26 cellular contexts compared by ENCODE assay signal in genomic region chr11:72003776-72004171, GRCh38. TPM values are rescaled to one million over a fixed set of nuclear protein-coding genes. Genes with fewer than 3 reads are reported as not detected.
DNase-seq lines count a peak whose midpoint lies in the region; ATAC-seq and TF ChIP-seq lines count a peak whose summit lies in the region.
"Had no signal": no experiment of that assay in that cellular context is flagged by ENCODE, and none has a peak within 500 bp of the region (broad histone marks: within the 10 kb centered on the region; RNA-seq: fewer than 3 reads in every experiment).

No MANE protein-coding gene starts in this region.

- DNase-seq in SK-N-SH, result no peak
- peak; percentile 43 for DNase-seq in CD14-positive monocyte (ENCODE audit: low spot score)
- DNase-seq in activated naive CD8-positive, alpha-beta T cell treated with anti-CD3 and anti-CD28 coated beads for 36 hours, result no peak
- no peak for DNase-seq in mesothelial cell of epicardium (ENCODE audit: low spot score in 2 of 2, unreplicated experiment in 2 of 2)
- DNase-seq in effector CD8-positive, alpha-beta T cell (lab: John Stamatoyannopoulos, UW), result no peak
- DNase-seq in NCI-H524 treated with DMSO at 0.1 percent for 48 hours (lab: John Stamatoyannopoulos, UW), result no peak
- no peak for DNase-seq in SKM-1 treated with dmso at 0.1 percent for 144 hours (lab: John Stamatoyannopoulos, UW; ENCODE audit: unreplicated experiment)
- DNase-seq: 8988T; activated CD4-positive, alpha-beta T cell treated with anti-CD3 and anti-CD28 coated beads, Interleukin-2, amount 50 U/mL, for 1 hour; activated naive CD4-positive, alpha-beta T cell treated with Interleukin-2 at 50 U/mL for 16 hours; amniotic stem cell; GOT3; kidney glomerular epithelial cell; midbrain; naive B cell; NCI-H1105; NCI-H1930; NCI-H2171 treated with DMSO at 0.1 percent for 48 hours; occipital lobe; stimulated activated naive CD8-positive, alpha-beta T cell treated with anti-CD3 and anti-CD28 coated beads, Interleukin-15, Interleukin-2, amounts not matched to agents 100 U/mL and 50 U/mL, for 24 hours had no signal

- TF ChIP-seq EP300 in SK-N-SH (IDR thresholded peaks at IDR 0.05; ENCODE audit: borderline replicate concordance in 1 of 2, low read depth in 1 of 2, low read length in 1 of 2), result no peak

- H3K27ac ChIP-seq in SK-N-SH (ENCODE audit: low read depth in 2 of 2, low read length in 1 of 2), result peak overlapping the region in 1 of 2 experiments; percentile 34; a peak in 1 of 4 replicates
- H3K27ac ChIP-seq: C4-2B, SK-N-MC, thoracic aorta had no signal

- TF ChIP-seq RAD21 in SK-N-SH (IDR thresholded peaks at IDR 0.05; ENCODE audit: low read length), result no peak

- no peak overlapping the region for H3K4me3 ChIP-seq in SK-N-SH (ENCODE audit: low read depth in 2 of 2, low read length in 1 of 2)
- H3K4me3 ChIP-seq: gastroesophageal sphincter, SK-N-MC, thoracic aorta had no signal

- no peaks in the 10 kb centered on the region for H3K27me3 ChIP-seq in SK-N-SH (ENCODE audit: insufficient read depth)
- H3K27me3 ChIP-seq: gastroesophageal sphincter had no signal

- H3K4me2 ChIP-seq in SK-N-SH, result no peak overlapping the region

- CTCF ChIA-PET in SK-N-SH (lab: Yijun Ruan, JAX), result interaction anchor here (0.8 to 3.5 kb wide), 4 partner anchors 13 to 140 kb away, joined by 3 to 19 read pairs (median 8); no protein-coding TSS in a partner anchor

- H3K79me2 ChIP-seq in SK-N-SH (ENCODE audit: insufficient read depth), result no peaks in the 10 kb centered on the region

- no peak overlapping the region for H2AFZ ChIP-seq in SK-N-SH (ENCODE audit: low read depth)

- H3F3A ChIP-seq in SK-N-SH (replicated peaks; ENCODE audit: insufficient read depth), result peaks cover 46% of the 10 kb centered on the region

- POLR2A ChIA-PET in SK-N-SH (lab: Yijun Ruan, JAX), result interaction anchor here (0.8 kb wide), 2 partner anchors 10 to 15 kb away, joined by 3 read pairs; no protein-coding TSS in a partner anchor

- peaks cover 89 to 95% of the 10 kb centered on the region in 2 donors for H3K36me3 Mint-ChIP-seq in CD14-positive monocyte
- H3K36me3 Mint-ChIP-seq in activated naive CD8-positive, alpha-beta T cell treated with anti-CD3 and anti-CD28 coated beads for 36 hours, result peaks cover 23% of the 10 kb centered on the region
- peaks cover 17% of the 10 kb centered on the region for H3K36me3 Mint-ChIP-seq in mesothelial cell of epicardium

- peaks cover 34% of the 10 kb centered on the region for H4K20me1 ChIP-seq in SK-N-SH (ENCODE audit: insufficient read depth)

- no peak for TF ChIP-seq CTCF in SK-N-SH (IDR thresholded peaks at IDR 0.05)
- no peak for TF ChIP-seq CTCF in CD14-positive monocyte (IDR thresholded peaks at IDR 0.05)
- TF ChIP-seq CTCF in mesothelial cell of epicardium (IDR thresholded peaks at IDR 0.05; ENCODE audit: unreplicated experiment), result no peak

- H3K9me3 ChIP-seq in SK-N-SH, result no peaks in the 10 kb centered on the region
- H3K9me3 ChIP-seq: gastroesophageal sphincter, thoracic aorta had no signal

- H3K4me1 ChIP-seq in SK-N-SH (ENCODE audit: control insufficient read depth in 1 of 2, insufficient read depth in 2 of 2, low read depth in 1 of 2, low read length in 1 of 2), result peaks cover 0 to 10% of the 10 kb centered on the region in 2 experiments; a peak in 1 of 4 replicates

- no peak for ATAC-seq in SK-N-SH treated with all-trans-retinoic acid at 6 μM for 48 hours
- ATAC-seq: gastroesophageal sphincter; stimulated activated naive CD8-positive, alpha-beta T cell treated with anti-CD3 and anti-CD28 coated beads, Interleukin-15, Interleukin-2, amounts not matched to agents 100 U/mL and 50 U/mL, for 24 hours had no signal

- H3K9me3 Mint-ChIP-seq in CD14-positive monocyte (peaks cover 0 to 4% (median 0%) of the 10 kb centered on the region in 7 donors), mesothelial cell of epicardium (no peaks in the 10 kb centered on the region)
- H3K9me3 Mint-ChIP-seq in activated naive CD8-positive, alpha-beta T cell treated with anti-CD3 and anti-CD28 coated beads for 36 hours, result no peaks in the 10 kb centered on the region
- H3K9me3 Mint-ChIP-seq: brain, naive B cell had no signal

- intact Hi-C loops in CD14-positive monocyte (cut with micrococcal nuclease), result no loop called here

- no peak overlapping the region for H3K4me3 Mint-ChIP-seq in CD14-positive monocyte
- H3K4me3 Mint-ChIP-seq in activated naive CD8-positive, alpha-beta T cell treated with anti-CD3 and anti-CD28 coated beads for 36 hours, result no peak overlapping the region
- H3K4me3 Mint-ChIP-seq in mesothelial cell of epicardium, result no peak overlapping the region
- H3K4me3 Mint-ChIP-seq: brain, naive B cell had no signal

- H3K27me3 Mint-ChIP-seq in CD14-positive monocyte (ENCODE audit: low read depth in 3 of 3), result peaks cover 0 to 2% (median 0%) of the 10 kb centered on the region in 3 donors
- H3K27me3 Mint-ChIP-seq in activated naive CD8-positive, alpha-beta T cell treated with anti-CD3 and anti-CD28 coated beads for 36 hours, result no peaks in the 10 kb centered on the region
- H3K27me3 Mint-ChIP-seq in mesothelial cell of epicardium (ENCODE audit: low read depth), result no peaks in the 10 kb centered on the region
- H3K27me3 Mint-ChIP-seq: brain, naive B cell had no signal

- H3K27ac Mint-ChIP-seq in CD14-positive monocyte (peak overlapping the region in 5 of 7 donors; percentile 15 to 56 (median 23)), mesothelial cell of epicardium (peak overlapping the region; percentile 25)
- peak overlapping the region; percentile 70 for H3K27ac Mint-ChIP-seq in activated naive CD8-positive, alpha-beta T cell treated with anti-CD3 and anti-CD28 coated beads for 36 hours

- no peaks in the 10 kb centered on the region for H3K9me2 ChIP-seq in SK-N-SH

- peaks cover 27 to 82% of the 10 kb centered on the region in 2 experiments for H3K36me3 ChIP-seq in SK-N-SH (replicated peaks in 1 of 2; ENCODE audit: control insufficient read depth in 1 of 2, insufficient read depth in 2 of 2, low read length in 1 of 2)

- 92% methylated on average over 7 of the region's 20 CpGs for WGBS in SK-N-SH (ENCODE audit: low lambda C conversion rate)

- H3K4me1 Mint-ChIP-seq in CD14-positive monocyte, result peaks cover 11% of the 10 kb centered on the region
- H3K4me1 Mint-ChIP-seq in activated naive CD8-positive, alpha-beta T cell treated with anti-CD3 and anti-CD28 coated beads for 36 hours, result peaks cover 11% of the 10 kb centered on the region
- H3K4me1 Mint-ChIP-seq in mesothelial cell of epicardium, result peaks cover 15% of the 10 kb centered on the region

- no peak overlapping the region for H3K9ac ChIP-seq in SK-N-SH

TF ChIP-seq in SK-N-SH, 30 proteins besides CTCF, POLR2A, EP300 and RAD21:
- TF ChIP-seq POLR2AphosphoS5 (IDR thresholded peaks at IDR 0.05; ENCODE audit: low read depth, low read length), result 0 out of 2 replicates have a peak, but pooled peaks have one; percentile 8
- TF ChIP-seq GATA2 (CRISPR knock-in tag; IDR thresholded peaks at IDR 0.05), result no peak

TF ChIP-seq in SK-N-SH treated with all-trans-retinoic acid at 6 μM for 48 hours, 23 proteins besides CTCF, POLR2A, EP300 and RAD21 (continues in another document):
- TF ChIP-seq TSHZ2 (CRISPR knock-in tag; IDR thresholded peaks at IDR 0.05) (no peak), TCF4 (CRISPR knock-in tag; IDR thresholded peaks at IDR 0.05; ENCODE audit: borderline replicate concordance) (no peak), ZFP30 (CRISPR knock-in tag; IDR thresholded peaks at IDR 0.05) (no peak), GLIS3 (CRISPR knock-in tag; IDR thresholded peaks at IDR 0.05) (no peak), POU6F1 (CRISPR knock-in tag; IDR thresholded peaks at IDR 0.05; ENCODE audit: borderline replicate concordance, low read depth) (no peak), ZNF565 (CRISPR knock-in tag; conservative IDR thresholded peaks at IDR 0.05; ENCODE audit: low read depth) (no peak)

RNA-seq across cellular contexts. Expression of gene IL18BP, which starts 5.1 kb away (rescaled TPM):
- polyA plus RNA-seq in SK-N-SH (2012; rRNA removed), result 5.0 and 6.8 TPM in 2 replicates
- polyA plus RNA-seq in SK-N-SH (2012; cell fraction: cytosol; rRNA removed), result 1.3 and 1.7 TPM in 2 replicates
- 28.7 and 34.0 TPM in 2 replicates for polyA plus RNA-seq in SK-N-SH (2012; cell fraction: nucleus; rRNA removed)
- polyA plus RNA-seq in CD14-positive monocyte, result 1 to 10 TPM; 7.4 to 8.3 TPM
- total RNA-seq in activated naive CD8-positive, alpha-beta T cell treated with anti-CD3 and anti-CD28 coated beads for 36 hours, result 1 to 10 TPM; 6.9 to 7.4 TPM
- 18.4 to 20.9 TPM (median 18.6 TPM) in 3 replicates for total RNA-seq in mesothelial cell of epicardium
